In the genomic region with DNA sequence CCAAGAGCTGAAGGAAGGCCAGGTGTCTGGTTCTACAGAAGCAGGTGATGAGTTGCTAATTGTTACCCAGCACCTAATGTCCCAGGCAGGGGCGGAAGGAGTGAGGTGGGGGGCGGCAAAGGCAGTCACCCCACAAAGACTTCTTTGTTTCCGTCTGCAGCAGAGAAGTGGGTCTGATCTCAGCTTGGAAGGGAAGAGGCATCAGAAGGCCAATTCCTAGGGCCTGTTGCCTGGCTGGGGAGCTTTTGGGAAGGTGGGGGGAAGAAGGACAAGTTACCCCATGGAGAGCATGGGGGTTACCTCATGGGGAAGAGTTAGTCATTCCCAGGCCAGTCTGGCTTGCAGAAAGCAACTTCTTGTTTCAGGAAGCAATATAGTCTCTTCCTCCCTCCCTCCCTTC, we compare ENCODE assay signal across 16 cellular contexts. TPM values are rescaled to one million over a fixed set of nuclear protein-coding genes. Genes with fewer than 3 reads are reported as not detected.
DNase-seq lines count a peak whose midpoint lies in the region; ATAC-seq and TF ChIP-seq lines count a peak whose summit lies in the region.
"Had no signal": no experiment of that assay in that cellular context is flagged by ENCODE, and none has a peak within 500 bp of the region (broad histone marks: within the 10 kb centered on the region; RNA-seq: fewer than 3 reads in every experiment).

No MANE protein-coding gene starts in this region.

- no peak overlapping the region for H2AK5ac ChIP-seq in neuronal stem cell (ENCODE audit: low read depth, low read length)

- DNase-seq in Ammon's horn (ENCODE audit: low spot score) (peak; percentile 70), GM23338 (ENCODE audit: low spot score) (no peak), neuronal stem cell (ENCODE audit: low spot score) (no peak), HAP-1 (ENCODE audit: low spot score in 2 of 2) (no peak), omental fat pad (ENCODE audit: low spot score) (no peak)
- DNase-seq: CD8-positive, alpha-beta memory T cell; H9; MM.1S; NCI-H2227 treated with DMSO at 0.1 percent for 48 hours; NCI-H774 had no signal

- H4K91ac ChIP-seq in neuronal stem cell (ENCODE audit: low read depth, low read length, poor library complexity) = no peak overlapping the region

- no peaks in the 10 kb centered on the region for H3K9me3 Mint-ChIP-seq in GM23338
- no peaks in the 10 kb centered on the region for H3K9me3 Mint-ChIP-seq in dendritic cell treated with granulocyte-macrophage colony-stimulating factor and Interleukin-4, amounts not matched to agents 40 ng/mL and 50 ng/mL, for 4 days
- H3K9me3 Mint-ChIP-seq: H9 had no signal

- no peak overlapping the region for H4K8ac ChIP-seq in neuronal stem cell (ENCODE audit: low read depth, low read length)

- no peak overlapping the region for H3K23ac ChIP-seq in neuronal stem cell (ENCODE audit: low read depth, low read length, poor library complexity)

- peak overlapping the region; percentile 58 for H3K18ac ChIP-seq in neuronal stem cell (ENCODE audit: low read length)

- H3K27me3 Mint-ChIP-seq in GM23338 (ENCODE audit: insufficient read depth, low read depth, poor library complexity) = peaks cover 10% of the 10 kb centered on the region
- peaks cover 45% of the 10 kb centered on the region for H3K27me3 Mint-ChIP-seq in dendritic cell treated with granulocyte-macrophage colony-stimulating factor and Interleukin-4, amounts not matched to agents 40 ng/mL and 50 ng/mL, for 4 days

- peaks cover 5% of the 10 kb centered on the region for H4K20me1 ChIP-seq in GM23338 (replicated peaks; ENCODE audit: insufficient read depth)

- no peak; the same call in 2 of the 3 replicates for ATAC-seq in GM23338
- no peak for ATAC-seq in omental fat pad (ENCODE audit: low FRiP score)
- ATAC-seq in HG02588 (IDR thresholded peaks at IDR 0.05; ENCODE audit: unreplicated experiment) = no peak
- ATAC-seq: A549 had no signal

- TF ChIP-seq CTCF in GM23338 (conservative IDR thresholded peaks at IDR 0.05; ENCODE audit: low read depth in 2 of 2) = no peak
- no peak for TF ChIP-seq CTCF in omental fat pad (IDR thresholded peaks at IDR 0.05)

- intact Hi-C loops in dendritic cell treated with granulocyte-macrophage colony-stimulating factor and Interleukin-4, amounts not matched to agents 40 ng/mL and 50 ng/mL, for 4 days (cut with micrococcal nuclease) = no loop called here

- peaks cover 14% of the 10 kb centered on the region for H3K79me2 ChIP-seq in GM23338 (replicated peaks; ENCODE audit: insufficient read depth)

- no peak overlapping the region for H2BK15ac ChIP-seq in neuronal stem cell (ENCODE audit: low read length)

- no peak overlapping the region for H2AFZ ChIP-seq in GM23338
- no peak overlapping the region for H2AFZ ChIP-seq in neuronal stem cell (ENCODE audit: low read length)

- H3K4me1 Mint-ChIP-seq in GM23338 = peaks cover 19% of the 10 kb centered on the region
- H3K4me1 Mint-ChIP-seq in dendritic cell treated with granulocyte-macrophage colony-stimulating factor and Interleukin-4, amounts not matched to agents 40 ng/mL and 50 ng/mL, for 4 days (ENCODE audit: low read depth) = no peaks in the 10 kb centered on the region
- H3K4me1 Mint-ChIP-seq: CD8-positive, alpha-beta memory T cell; IgD-negative memory B cell had no signal

- no peaks in the 10 kb centered on the region for H3F3A ChIP-seq in GM23338 (replicated peaks; ENCODE audit: low read depth)

- peaks cover 20% of the 10 kb centered on the region for H3K4me1 ChIP-seq in GM23338 (ENCODE audit: insufficient read depth)
- H3K4me1 ChIP-seq in neuronal stem cell (ENCODE audit: control insufficient read depth in 2 of 2, insufficient read depth in 1 of 2, low read depth in 1 of 2, low read length in 2 of 2) = peaks cover 0 to 7% of the 10 kb centered on the region in 2 donors
- no peaks in the 10 kb centered on the region for H3K4me1 ChIP-seq in HAP-1
- H3K4me1 ChIP-seq: A549 had no signal

- no peak overlapping the region for H2BK120ac ChIP-seq in neuronal stem cell (ENCODE audit: low read depth, low read length)

- H3K14ac ChIP-seq in neuronal stem cell (ENCODE audit: low read length) = no peak overlapping the region

- H3K27ac Mint-ChIP-seq in GM23338 = no peak overlapping the region
- peak overlapping the region; percentile 35 for H3K27ac Mint-ChIP-seq in dendritic cell treated with granulocyte-macrophage colony-stimulating factor and Interleukin-4, amounts not matched to agents 40 ng/mL and 50 ng/mL, for 4 days
- H3K27ac Mint-ChIP-seq: IgD-negative memory B cell had no signal

- no peaks in the 10 kb centered on the region for H3K9me3 ChIP-seq in neuronal stem cell (replicated peaks in 1 of 2; ENCODE audit: control insufficient read depth in 2 of 2, insufficient read depth in 1 of 2, low read depth in 1 of 2, low read length in 2 of 2)
- no peaks in the 10 kb centered on the region for H3K9me3 ChIP-seq in HAP-1
- H3K9me3 ChIP-seq: A549 had no signal

- H3K27ac ChIP-seq in GM23338 (ENCODE audit: low read depth) (no peak overlapping the region), neuronal stem cell (replicated peaks; ENCODE audit: low read length) (no peak overlapping the region)
- H3K27ac ChIP-seq: A549, SK-N-MC had no signal

- H3K27me3 ChIP-seq in GM23338 (ENCODE audit: insufficient read depth) (no peaks in the 10 kb centered on the region), neuronal stem cell (ENCODE audit: control insufficient read depth in 3 of 3, insufficient read depth in 3 of 3, low read depth in 1 of 3, low read length in 3 of 3) (peaks cover 0 to 17% (median 0%) of the 10 kb centered on the region in 3 experiments), HAP-1 (ENCODE audit: low read depth) (peaks cover 12% of the 10 kb centered on the region)

- H3K4me2 ChIP-seq in GM23338 = peak overlapping the region; percentile 32; the same call in 1 of the 2 replicates
- H3K4me2 ChIP-seq in neuronal stem cell (ENCODE audit: insufficient read depth, low read length, poor library complexity, severe bottlenecking) = no peak overlapping the region
- H3K4me2 ChIP-seq: A549 had no signal

- peaks cover 4% of the 10 kb centered on the region; the same call in 1 of the 2 replicates for H3K9me2 ChIP-seq in GM23338 (ENCODE audit: insufficient read depth)

- H3K9ac ChIP-seq in neuronal stem cell (ENCODE audit: low read depth, low read length, poor library complexity) = no peak overlapping the region

- no peaks in the 10 kb centered on the region; the same call in 2 of the 3 replicates for H3K36me3 Mint-ChIP-seq in GM23338 (ENCODE audit: low read depth)
- no peaks in the 10 kb centered on the region for H3K36me3 Mint-ChIP-seq in dendritic cell treated with granulocyte-macrophage colony-stimulating factor and Interleukin-4, amounts not matched to agents 40 ng/mL and 50 ng/mL, for 4 days (ENCODE audit: low read depth)
- H3K36me3 Mint-ChIP-seq: CD8-positive, alpha-beta memory T cell; IgD-negative memory B cell had no signal

- H3K4me3 Mint-ChIP-seq in GM23338 = no peak overlapping the region
- H3K4me3 Mint-ChIP-seq in dendritic cell treated with granulocyte-macrophage colony-stimulating factor and Interleukin-4, amounts not matched to agents 40 ng/mL and 50 ng/mL, for 4 days = no peak overlapping the region
- H3K4me3 Mint-ChIP-seq: CD8-positive, alpha-beta memory T cell; H9; IgD-negative memory B cell had no signal

- no peak overlapping the region for H2BK12ac ChIP-seq in neuronal stem cell (ENCODE audit: low read length)

- H3K79me1 ChIP-seq in neuronal stem cell (ENCODE audit: low read depth, low read length) = no peaks in the 10 kb centered on the region

- H2BK5ac ChIP-seq in neuronal stem cell (ENCODE audit: low read length) = no peak overlapping the region

- H3K4me3 ChIP-seq in GM23338 = no peak overlapping the region
- H3K4me3 ChIP-seq in neuronal stem cell (ENCODE audit: low read length in 2 of 2) = no peak overlapping the region
- H3K4me3 ChIP-seq in HAP-1 = no peak overlapping the region
- H3K4me3 ChIP-seq: A549, SK-N-MC had no signal

- H3K36me3 ChIP-seq in GM23338 (ENCODE audit: insufficient read depth) (no peaks in the 10 kb centered on the region), neuronal stem cell (replicated peaks in 1 of 2; ENCODE audit: control insufficient read depth in 2 of 2, insufficient read depth in 2 of 2, low read length in 2 of 2) (no peaks in the 10 kb centered on the region), HAP-1 (replicated peaks) (no peaks in the 10 kb centered on the region)

- no CpG with 5 or more reads among the region's 3 CpGs for WGBS in neuronal stem cell (ENCODE audit: extremely low coverage in 2 of 2, insufficient read length in 2 of 2, insufficient replicate concordance in 1 of 2), 2 donors

- no peak overlapping the region for H3K4ac ChIP-seq in neuronal stem cell (ENCODE audit: low read length)

- in situ Hi-C loops in HAP-1 (cut with MboI; ENCODE audit: low sequenced_read_pairs) = no loop called here

TF ChIP-seq in GM23338, 12 proteins besides CTCF, POLR2A, EP300 and RAD21 (continues in another document):
- no peak for TF ChIP-seq ZNF114 (CRISPR knock-in tag; IDR thresholded peaks at IDR 0.05)
- no peak for TF ChIP-seq NANOG (IDR thresholded peaks at IDR 0.05; ENCODE audit: borderline replicate concordance)

RNA-seq across cellular contexts. Expression of a gene that starts 10.9 kb away (rescaled TPM):
- 15.6 and 17.9 TPM in 2 replicates for total RNA-seq in GM23338 (2014; rRNA removed; shearing (Covaris generic))
- polyA plus RNA-seq in GM23338 (2016; fragmentation: Nextera tagmentation; extraction: Ambion mirVana) = 14.5 and 15.7 TPM in 2 replicates
- polyA plus RNA-seq in neuronal stem cell (2013, experiment 1 of 2) = 5.2 TPM
- polyA plus RNA-seq in neuronal stem cell (2013, experiment 2 of 2) = 5.5 TPM
- total RNA-seq in omental fat pad = 1 to 10 TPM in 2 of 4 donors, under 1 TPM in 1, not detected in 1; 0.56 to 7.8 (median 7.4) TPM
- total RNA-seq: CD8-positive, alpha-beta memory T cell; LHCN-M2 had no signal
- polyA plus RNA-seq: A549; CD8-positive, alpha-beta memory T cell; IgD-negative memory B cell had no signal
